ENCODE assay signal across 8 cellular contexts in genomic region chr5:180290568-180291233, GRCh38. TPM values are rescaled to one million over a fixed set of nuclear protein-coding genes. Genes with fewer than 3 reads are reported as not detected.
DNase-seq lines count a peak whose midpoint lies in the region; ATAC-seq lines count a peak whose summit lies in the region.
"Had no signal": no experiment of that assay in that cellular context is flagged by ENCODE, and none has a peak within 500 bp of the region (broad histone marks: within the 10 kb centered on the region; RNA-seq: fewer than 3 reads in every experiment).

No MANE protein-coding gene starts in this region.

- no peak overlapping the region for H3K27ac ChIP-seq in HUES48 (ENCODE audit: low read depth, low read length)

- H3K4me3 ChIP-seq in HUES48 (ENCODE audit: low read depth, low read length) (peak overlapping the region; percentile 84), iPS-18c (ENCODE audit: insufficient read depth, low read depth, low read length) (peak overlapping the region; percentile 79)

- H3K27me3 ChIP-seq in HUES48 (ENCODE audit: control insufficient read depth, insufficient read depth, low read length) = no peaks in the 10 kb centered on the region

- no peak for ATAC-seq in activated CD8-positive, alpha-beta T cell treated with anti-CD3 and anti-CD28 coated beads, Interleukin-2, amount 10 ng/mL, durations not matched to agents 7 days and 5 days
- no peak for ATAC-seq in stimulated activated naive CD8-positive, alpha-beta T cell treated with anti-CD3 and anti-CD28 coated beads, Interleukin-15, amount 100 ng/mL, for 72 hours

- POLR2A ChIA-PET in activated CD8-positive, alpha-beta T cell treated with anti-CD3 and anti-CD28 coated beads, Interleukin-2, amount 10 ng/mL, durations not matched to agents 7 days and 5 days (lab: Charles Lee) = no interaction called here

- H3K36me3 ChIP-seq in HUES48 (ENCODE audit: control insufficient read depth, insufficient read depth, low read length) = peaks cover 7% of the 10 kb centered on the region

- H3K4me3 Mint-ChIP-seq in activated CD8-positive, alpha-beta T cell treated with anti-CD3 and anti-CD28 coated beads, Interleukin-2, amount 10 ng/mL, durations not matched to agents 7 days and 5 days = peak overlapping the region; percentile 77
- peak overlapping the region; percentile 80 to 93 for H3K4me3 Mint-ChIP-seq in stimulated activated naive CD8-positive, alpha-beta T cell treated with anti-CD3 and anti-CD28 coated beads, Interleukin-15, amount 100 ng/mL, for 72 hours

- H3K9me3 ChIP-seq in HUES48 (ENCODE audit: control insufficient read depth, insufficient read depth, low read length) (no peaks in the 10 kb centered on the region), iPS-18c (ENCODE audit: control insufficient read depth, insufficient read depth, low read length) (no peaks in the 10 kb centered on the region)

- peaks cover 30% of the 10 kb centered on the region for H3K4me1 Mint-ChIP-seq in activated CD8-positive, alpha-beta T cell treated with anti-CD3 and anti-CD28 coated beads, Interleukin-2, amount 10 ng/mL, durations not matched to agents 7 days and 5 days (ENCODE audit: low read depth)
- peaks cover 53% of the 10 kb centered on the region for H3K4me1 Mint-ChIP-seq in stimulated activated naive CD8-positive, alpha-beta T cell treated with anti-CD3 and anti-CD28 coated beads, Interleukin-15, amount 100 ng/mL, for 72 hours

- peak overlapping the region; percentile 80 for H3K27ac Mint-ChIP-seq in activated CD8-positive, alpha-beta T cell treated with anti-CD3 and anti-CD28 coated beads, Interleukin-2, amount 10 ng/mL, durations not matched to agents 7 days and 5 days
- peak overlapping the region; percentile 55 to 81 for H3K27ac Mint-ChIP-seq in stimulated activated naive CD8-positive, alpha-beta T cell treated with anti-CD3 and anti-CD28 coated beads, Interleukin-15, amount 100 ng/mL, for 72 hours

- H3K27me3 Mint-ChIP-seq in activated CD8-positive, alpha-beta T cell treated with anti-CD3 and anti-CD28 coated beads, Interleukin-2, amount 10 ng/mL, durations not matched to agents 7 days and 5 days (ENCODE audit: low read depth) = no peaks in the 10 kb centered on the region
- no peaks in the 10 kb centered on the region for H3K27me3 Mint-ChIP-seq in stimulated activated naive CD8-positive, alpha-beta T cell treated with anti-CD3 and anti-CD28 coated beads, Interleukin-15, amount 100 ng/mL, for 72 hours

- no peak overlapping the region for H3K9ac ChIP-seq in HUES48 (ENCODE audit: low read depth, low read length)

- peaks cover 18% of the 10 kb centered on the region for H3K36me3 Mint-ChIP-seq in activated CD8-positive, alpha-beta T cell treated with anti-CD3 and anti-CD28 coated beads, Interleukin-2, amount 10 ng/mL, durations not matched to agents 7 days and 5 days (ENCODE audit: low read depth)

- CTCF ChIA-PET in activated CD8-positive, alpha-beta T cell treated with anti-CD3 and anti-CD28 coated beads, Interleukin-2, amount 10 ng/mL, durations not matched to agents 7 days and 5 days (lab: Charles Lee) = interaction anchor here (0.8 to 2.1 kb wide), 5 partner anchors 9 to 82 kb away, joined by 4 to 18 read pairs (median 5); partner anchors contain the start of gene RASGEF1C

- H3K4me1 ChIP-seq in HUES48 (ENCODE audit: control insufficient read depth, insufficient read depth, low read length) = peaks cover 16% of the 10 kb centered on the region

- H3K9me3 Mint-ChIP-seq in activated CD8-positive, alpha-beta T cell treated with anti-CD3 and anti-CD28 coated beads, Interleukin-2, amount 10 ng/mL, durations not matched to agents 7 days and 5 days (ENCODE audit: insufficient read depth) = no peaks in the 10 kb centered on the region
- H3K9me3 Mint-ChIP-seq in stimulated activated naive CD8-positive, alpha-beta T cell treated with anti-CD3 and anti-CD28 coated beads, Interleukin-15, amount 100 ng/mL, for 72 hours = no peaks in the 10 kb centered on the region

- no peak for DNase-seq in activated CD8-positive, alpha-beta T cell treated with anti-CD3 and anti-CD28 coated beads, Interleukin-2, amount 10 ng/mL, durations not matched to agents 7 days and 5 days
- no peak for DNase-seq in stimulated activated naive CD8-positive, alpha-beta T cell treated with anti-CD3 and anti-CD28 coated beads, Interleukin-15, amount 100 ng/mL, for 72 hours
- no peak for DNase-seq in stimulated activated CD4-positive, alpha-beta T cell treated with anti-CD3 and anti-CD28 coated beads, Interleukin-2, amount 100 ng/mL, for 48 hours
- DNase-seq in NCI-H2081 treated with DMSO at 0.1 percent for 48 hours (lab: John Stamatoyannopoulos, UW) (no peak), EL (no peak)
- DNase-seq: T-helper 9 cell had no signal

RNA-seq across cellular contexts. Expression of gene MAPK9, which starts 1.2 kb away (rescaled TPM):
- 10 to 100 TPM; 42.6 to 44.6 TPM for total RNA-seq in activated CD8-positive, alpha-beta T cell treated with anti-CD3 and anti-CD28 coated beads, Interleukin-2, amount 10 ng/mL, durations not matched to agents 7 days and 5 days
